In the genomic region with DNA sequence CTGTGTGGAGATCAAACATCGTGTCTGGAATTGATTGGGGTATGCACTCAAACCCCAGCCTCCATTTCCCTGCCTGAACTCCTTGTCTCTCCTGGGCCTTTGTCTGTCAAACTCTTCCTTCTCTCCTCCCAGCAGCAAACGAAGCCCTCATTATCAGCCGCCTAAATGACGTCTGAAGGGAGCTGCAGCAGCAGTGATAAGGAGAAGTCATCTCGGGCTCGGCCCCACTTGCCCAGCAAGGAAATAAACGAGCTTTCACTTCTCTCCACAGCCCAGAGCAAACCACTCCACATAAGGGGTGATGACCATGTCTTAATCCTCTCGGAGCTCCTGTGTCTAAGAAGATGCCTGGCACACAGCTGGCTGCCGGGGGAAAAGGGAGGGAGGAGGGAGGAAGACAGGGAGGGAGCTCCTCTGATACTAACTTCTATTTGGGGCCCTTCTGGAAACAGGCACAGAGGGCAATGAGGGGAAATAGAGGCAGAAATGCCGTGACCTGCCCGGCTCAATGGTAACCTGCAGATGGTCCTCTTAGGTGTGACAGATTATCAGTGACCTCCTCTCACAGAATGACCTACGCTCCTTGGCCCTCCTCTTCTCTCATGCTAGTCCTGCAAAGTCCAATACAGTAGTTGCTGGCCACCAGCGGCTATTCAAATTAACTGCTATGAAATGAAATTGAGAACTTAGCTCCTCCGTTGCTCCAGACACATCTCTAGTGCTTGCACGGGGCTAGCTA, we compare ENCODE assay signal across 1 cellular context.
A peak's percentile ranks its signal among the peaks of the same experiment; 100 is the strongest.
TF ChIP-seq lines count a peak whose summit lies in the region.

No MANE protein-coding gene starts in this region.

TF ChIP-seq in K562, 482 proteins besides CTCF, POLR2A, EP300 and RAD21 (continued from another document):
- TF ChIP-seq, protein P1, sequence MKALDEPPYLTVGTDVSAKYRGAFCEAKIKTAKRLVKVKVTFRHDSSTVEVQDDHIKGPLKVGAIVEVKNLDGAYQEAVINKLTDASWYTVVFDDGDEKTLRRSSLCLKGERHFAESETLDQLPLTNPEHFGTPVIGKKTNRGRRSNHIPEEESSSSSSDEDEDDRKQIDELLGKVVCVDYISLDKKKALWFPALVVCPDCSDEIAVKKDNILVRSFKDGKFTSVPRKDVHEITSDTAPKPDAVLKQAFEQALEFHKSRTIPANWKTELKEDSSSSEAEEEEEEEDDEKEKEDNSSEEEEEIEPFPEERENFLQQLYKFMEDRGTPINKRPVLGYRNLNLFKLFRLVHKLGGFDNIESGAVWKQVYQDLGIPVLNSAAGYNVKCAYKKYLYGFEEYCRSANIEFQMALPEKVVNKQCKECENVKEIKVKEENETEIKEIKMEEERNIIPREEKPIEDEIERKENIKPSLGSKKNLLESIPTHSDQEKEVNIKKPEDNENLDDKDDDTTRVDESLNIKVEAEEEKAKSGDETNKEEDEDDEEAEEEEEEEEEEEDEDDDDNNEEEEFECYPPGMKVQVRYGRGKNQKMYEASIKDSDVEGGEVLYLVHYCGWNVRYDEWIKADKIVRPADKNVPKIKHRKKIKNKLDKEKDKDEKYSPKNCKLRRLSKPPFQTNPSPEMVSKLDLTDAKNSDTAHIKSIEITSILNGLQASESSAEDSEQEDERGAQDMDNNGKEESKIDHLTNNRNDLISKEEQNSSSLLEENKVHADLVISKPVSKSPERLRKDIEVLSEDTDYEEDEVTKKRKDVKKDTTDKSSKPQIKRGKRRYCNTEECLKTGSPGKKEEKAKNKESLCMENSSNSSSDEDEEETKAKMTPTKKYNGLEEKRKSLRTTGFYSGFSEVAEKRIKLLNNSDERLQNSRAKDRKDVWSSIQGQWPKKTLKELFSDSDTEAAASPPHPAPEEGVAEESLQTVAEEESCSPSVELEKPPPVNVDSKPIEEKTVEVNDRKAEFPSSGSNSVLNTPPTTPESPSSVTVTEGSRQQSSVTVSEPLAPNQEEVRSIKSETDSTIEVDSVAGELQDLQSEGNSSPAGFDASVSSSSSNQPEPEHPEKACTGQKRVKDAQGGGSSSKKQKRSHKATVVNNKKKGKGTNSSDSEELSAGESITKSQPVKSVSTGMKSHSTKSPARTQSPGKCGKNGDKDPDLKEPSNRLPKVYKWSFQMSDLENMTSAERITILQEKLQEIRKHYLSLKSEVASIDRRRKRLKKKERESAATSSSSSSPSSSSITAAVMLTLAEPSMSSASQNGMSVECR (CRISPR knock-in tag; IDR thresholded peaks at IDR 0.05) = 0 out of 2 replicates have a peak, but pooled peaks have one; percentile 16
- TF ChIP-seq RFX7 (CRISPR knock-in tag; IDR thresholded peaks at IDR 0.05) (no peak), CREB5 (CRISPR knock-in tag; IDR thresholded peaks at IDR 0.05) (no peak), ARHGAP35 (IDR thresholded peaks at IDR 0.05; ENCODE audit: partially characterized antibody) (no peak), DPF2 (IDR thresholded peaks at IDR 0.05) (peak; percentile 98), DNMT1 (IDR thresholded peaks at IDR 0.05) (no peak), RBM25 (IDR thresholded peaks at IDR 0.05; ENCODE audit: low read depth, low read length, severe bottlenecking) (no peak), ZNF311 (CRISPR knock-in tag; IDR thresholded peaks at IDR 0.05) (no peak), MEF2A (IDR thresholded peaks at IDR 0.05; ENCODE audit: control insufficient read depth, low read depth, low read length) (0 out of 2 replicates have a peak, but pooled peaks have one; percentile 12), RCOR1 (IDR thresholded peaks at IDR 0.05; ENCODE audit: borderline replicate concordance in 1 of 2, low read depth in 2 of 2, low read length in 2 of 2) (peak; percentile 48 to 92; a peak in 2 of 4 replicates), YY1 (IDR thresholded peaks at IDR 0.05; ENCODE audit: borderline replicate concordance in 1 of 3, control insufficient read depth in 1 of 3, extremely low read depth in 1 of 3, insufficient read depth in 3 of 3, insufficient read length in 1 of 3, insufficient replicate concordance in 2 of 3, low read depth in 1 of 3, low read length in 2 of 3) (peak in 1 of 3 experiments; percentile 43), ZNF3 (CRISPR knock-in tag; IDR thresholded peaks at IDR 0.05) (no peak), CTBP1 (IDR thresholded peaks at IDR 0.05; ENCODE audit: borderline replicate concordance) (peak; percentile 91), NCOA1 (IDR thresholded peaks at IDR 0.05; ENCODE audit: low read depth) (peak; percentile 88), NR2C2 (CRISPR knock-in tag; IDR thresholded peaks at IDR 0.05) (no peak), NR2C2 (tag; IDR thresholded peaks at IDR 0.05) (0 out of 2 replicates have a peak, but pooled peaks have one; percentile 48), HDAC1 (IDR thresholded peaks at IDR 0.05) (peak in 1 of 2 experiments; percentile 67; a peak in 2 of 4 replicates), SIX5 (IDR thresholded peaks at IDR 0.05; ENCODE audit: borderline replicate concordance in 1 of 2, insufficient read depth in 1 of 2, low read depth in 1 of 2, low read length in 2 of 2) (no peak), TEAD1 (CRISPR knock-in tag; IDR thresholded peaks at IDR 0.05) (0 out of 4 replicates have a peak, but pooled peaks of 1 of the 2 experiments have one; percentile 16), MXI1 (IDR thresholded peaks at IDR 0.05; ENCODE audit: low read depth, low read length) (no peak), ELF1 (tag; IDR thresholded peaks at IDR 0.05) (no peak; the same call in 1 of the 2 replicates), GABPA (tag; conservative IDR thresholded peaks at IDR 0.05; ENCODE audit: low read depth) (0 out of 2 replicates have a peak, but pooled peaks have one; percentile 18), STAT6 (CRISPR knock-in tag; IDR thresholded peaks at IDR 0.05) (no peak), HDGF (IDR thresholded peaks at IDR 0.05) (no peak; the same call in 1 of the 2 replicates), DIDO1 (tag; IDR thresholded peaks at IDR 0.05; ENCODE audit: low read depth) (no peak), HMGN3 (IDR thresholded peaks at IDR 0.05; ENCODE audit: borderline replicate concordance, extremely low read depth, insufficient read length, low read depth, low read length) (no peak), NFYB (IDR thresholded peaks at IDR 0.05; ENCODE audit: extremely low read depth, insufficient read length) (no peak), ZSCAN29 (IDR thresholded peaks at IDR 0.05) (no peak; the same call in 1 of the 2 replicates), SRSF1 (IDR thresholded peaks at IDR 0.05; ENCODE audit: low read depth, low read length) (no peak), RNF2 (IDR thresholded peaks at IDR 0.05) (peak; percentile 85), ZBTB9 (CRISPR knock-in tag; IDR thresholded peaks at IDR 0.05) (no peak), MEIS2 (IDR thresholded peaks at IDR 0.05; ENCODE audit: partially characterized antibody) (peak; percentile 88), DLX4 (CRISPR knock-in tag; IDR thresholded peaks at IDR 0.05) (no peak), ZNF175 (CRISPR knock-in tag; IDR thresholded peaks at IDR 0.05; ENCODE audit: low read depth) (peak; percentile 86; the same call in 1 of the 2 replicates), MITF (IDR thresholded peaks at IDR 0.05) (no peak), THAP12 (CRISPR knock-in tag; IDR thresholded peaks at IDR 0.05) (no peak), ZNF57 (CRISPR knock-in tag; IDR thresholded peaks at IDR 0.05) (no peak)
- TF ChIP-seq, protein P2, sequence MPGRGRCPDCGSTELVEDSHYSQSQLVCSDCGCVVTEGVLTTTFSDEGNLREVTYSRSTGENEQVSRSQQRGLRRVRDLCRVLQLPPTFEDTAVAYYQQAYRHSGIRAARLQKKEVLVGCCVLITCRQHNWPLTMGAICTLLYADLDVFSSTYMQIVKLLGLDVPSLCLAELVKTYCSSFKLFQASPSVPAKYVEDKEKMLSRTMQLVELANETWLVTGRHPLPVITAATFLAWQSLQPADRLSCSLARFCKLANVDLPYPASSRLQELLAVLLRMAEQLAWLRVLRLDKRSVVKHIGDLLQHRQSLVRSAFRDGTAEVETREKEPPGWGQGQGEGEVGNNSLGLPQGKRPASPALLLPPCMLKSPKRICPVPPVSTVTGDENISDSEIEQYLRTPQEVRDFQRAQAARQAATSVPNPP (IDR thresholded peaks at IDR 0.05; ENCODE audit: borderline replicate concordance, insufficient read depth, insufficient read length) = no peak
- TF ChIP-seq, protein P3, sequence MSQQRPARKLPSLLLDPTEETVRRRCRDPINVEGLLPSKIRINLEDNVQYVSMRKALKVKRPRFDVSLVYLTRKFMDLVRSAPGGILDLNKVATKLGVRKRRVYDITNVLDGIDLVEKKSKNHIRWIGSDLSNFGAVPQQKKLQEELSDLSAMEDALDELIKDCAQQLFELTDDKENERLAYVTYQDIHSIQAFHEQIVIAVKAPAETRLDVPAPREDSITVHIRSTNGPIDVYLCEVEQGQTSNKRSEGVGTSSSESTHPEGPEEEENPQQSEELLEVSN (IDR thresholded peaks at IDR 0.05; ENCODE audit: borderline replicate concordance in 1 of 2, extremely low read depth in 1 of 2, insufficient read depth in 1 of 2, insufficient read length in 1 of 2, low read depth in 1 of 2, low read length in 1 of 2, poor library complexity in 1 of 2, severe bottlenecking in 1 of 2) = peak; percentile 16 to 51
